8 cellular contexts compared by ENCODE assay signal in genomic region chr1:17922833-17923232, GRCh38.
DNase-seq lines count a peak whose midpoint lies in the region; ATAC-seq and TF ChIP-seq lines count a peak whose summit lies in the region.
"Had no signal": no experiment of that assay in that cellular context is flagged by ENCODE, and none has a peak within 500 bp of the region (broad histone marks: within the 10 kb centered on the region; RNA-seq: fewer than 3 reads in every experiment).

No MANE protein-coding gene starts in this region.

- no peak overlapping the region for H3K27ac Mint-ChIP-seq in stimulated activated memory B cell treated with anti-CD40 and anti-IgM and Interleukin-4, amounts not matched to agents 10 μg/mL and 1 μg/mL and 100 μg/mL, for 72 hours
- H3K27ac Mint-ChIP-seq: memory B cell had no signal

- H4K20me1 ChIP-seq in DND-41 (ENCODE audit: insufficient read depth, low read length): 0 out of 2 replicates have a peak, but pooled peaks cover 3% of the 10 kb centered on the region

- peaks cover 47% of the 10 kb centered on the region for H3K27me3 Mint-ChIP-seq in stimulated activated memory B cell treated with anti-CD40 and anti-IgM and Interleukin-4, amounts not matched to agents 10 μg/mL and 1 μg/mL and 100 μg/mL, for 72 hours

- peak; percentile 17 for DNase-seq in DND-41
- peak in 1 of 2 experiments; percentile 35 for DNase-seq in HL-60 (ENCODE audit: low read depth in 1 of 2, low spot score in 1 of 2)
- DNase-seq in NOMO-1 treated with DMSO at 0.1 percent for 48 hours (lab: John Stamatoyannopoulos, UW; ENCODE audit: unreplicated experiment): peak; percentile 26
- no peak for DNase-seq in epithelial cell of proximal tubule (ENCODE audit: low read depth)
- peak; percentile 27 to 95 (median 64) for DNase-seq in posterior cingulate gyrus
- no peak for DNase-seq in epidermal melanocyte (ENCODE audit: insufficient read length, low spot score)

- intact Hi-C loops in posterior cingulate gyrus (cut with DNase I): loop anchor here (1.0 kb wide), 1 partner anchor 177 kb away; no protein-coding TSS in a partner anchor

- H3K4me3 Mint-ChIP-seq in stimulated activated memory B cell treated with anti-CD40 and anti-IgM and Interleukin-4, amounts not matched to agents 10 μg/mL and 1 μg/mL and 100 μg/mL, for 72 hours: no peak overlapping the region
- H3K4me3 Mint-ChIP-seq: memory B cell had no signal

- no peaks in the 10 kb centered on the region for H3K4me1 Mint-ChIP-seq in stimulated activated memory B cell treated with anti-CD40 and anti-IgM and Interleukin-4, amounts not matched to agents 10 μg/mL and 1 μg/mL and 100 μg/mL, for 72 hours
- H3K4me1 Mint-ChIP-seq: memory B cell had no signal

- no peak overlapping the region for H3K27ac ChIP-seq in DND-41 (ENCODE audit: low read length)
- no peak overlapping the region for H3K27ac ChIP-seq in HL-60 (replicated peaks)

- no peaks in the 10 kb centered on the region for H3K9me3 Mint-ChIP-seq in stimulated activated memory B cell treated with anti-CD40 and anti-IgM and Interleukin-4, amounts not matched to agents 10 μg/mL and 1 μg/mL and 100 μg/mL, for 72 hours
- H3K9me3 Mint-ChIP-seq: memory B cell had no signal

- ATAC-seq in DND-41 (ENCODE audit: insufficient read depth, low read depth): no peak
- ATAC-seq in stimulated activated memory B cell treated with anti-CD40 and anti-IgM and Interleukin-4, amounts not matched to agents 10 μg/mL and 1 μg/mL and 100 μg/mL, for 72 hours: no peak

- peak; percentile 59 for TF ChIP-seq CTCF in DND-41 (IDR thresholded peaks at IDR 0.05; ENCODE audit: borderline replicate concordance, extremely low read depth, low read length, poor library complexity, severe bottlenecking)
- peak; percentile 30 for TF ChIP-seq CTCF in HL-60 (IDR thresholded peaks at IDR 0.05; ENCODE audit: insufficient read depth, low read length)
- peak; percentile 75 for TF ChIP-seq CTCF in epithelial cell of proximal tubule (conservative IDR thresholded peaks at IDR 0.05; ENCODE audit: low read depth, low read length)

- no peak overlapping the region for H2AFZ ChIP-seq in DND-41 (ENCODE audit: low read depth, low read length)

- no peaks in the 10 kb centered on the region for H3K4me1 ChIP-seq in DND-41 (ENCODE audit: insufficient read depth, low read length)

- H3K4me2 ChIP-seq in DND-41 (ENCODE audit: insufficient read depth, low read length): no peak overlapping the region

- no peaks in the 10 kb centered on the region for H3K9me3 ChIP-seq in DND-41 (ENCODE audit: insufficient read depth, low read length, severe bottlenecking)

- H3K4me3 ChIP-seq in DND-41 (ENCODE audit: low read depth in 1 of 2, low read length in 2 of 2) (no peak overlapping the region), HL-60 (replicated peaks; ENCODE audit: insufficient read depth, low read length) (no peak overlapping the region), epithelial cell of proximal tubule (ENCODE audit: low read depth, low read length) (no peak overlapping the region)

- no peaks in the 10 kb centered on the region for H3K36me3 Mint-ChIP-seq in stimulated activated memory B cell treated with anti-CD40 and anti-IgM and Interleukin-4, amounts not matched to agents 10 μg/mL and 1 μg/mL and 100 μg/mL, for 72 hours
- H3K36me3 Mint-ChIP-seq: memory B cell had no signal

- no peaks in the 10 kb centered on the region for H3K79me2 ChIP-seq in DND-41 (ENCODE audit: insufficient read depth, low read length)

- H3K27me3 ChIP-seq in DND-41 (ENCODE audit: insufficient read depth, low read length, poor library complexity): no peaks in the 10 kb centered on the region
- H3K27me3 ChIP-seq in HL-60 (ENCODE audit: insufficient read depth, poor library complexity, severe bottlenecking): no peaks in the 10 kb centered on the region

- H3K36me3 ChIP-seq in DND-41 (ENCODE audit: insufficient read depth, low read length): no peaks in the 10 kb centered on the region

- no peak overlapping the region for H3K9ac ChIP-seq in DND-41 (ENCODE audit: low read depth, low read length)

Comparison
In these comparisons a context has a peak if more than half of its experiments do, and no peak if none do; other contexts are left out.
1. DNase-seq: peak in DND-41 (single experiment), NOMO-1 treated with DMSO at 0.1 percent for 48 hours (single experiment) and posterior cingulate gyrus (10 of 10); none in epithelial cell of proximal tubule (single experiment) and epidermal melanocyte (single experiment).
2. Peak in every context shown above with its lines, with median percentiles within 50 percentile points of each other: CTCF ChIP-seq.